8 cellular contexts compared by ENCODE assay signal in the genomic region with DNA sequence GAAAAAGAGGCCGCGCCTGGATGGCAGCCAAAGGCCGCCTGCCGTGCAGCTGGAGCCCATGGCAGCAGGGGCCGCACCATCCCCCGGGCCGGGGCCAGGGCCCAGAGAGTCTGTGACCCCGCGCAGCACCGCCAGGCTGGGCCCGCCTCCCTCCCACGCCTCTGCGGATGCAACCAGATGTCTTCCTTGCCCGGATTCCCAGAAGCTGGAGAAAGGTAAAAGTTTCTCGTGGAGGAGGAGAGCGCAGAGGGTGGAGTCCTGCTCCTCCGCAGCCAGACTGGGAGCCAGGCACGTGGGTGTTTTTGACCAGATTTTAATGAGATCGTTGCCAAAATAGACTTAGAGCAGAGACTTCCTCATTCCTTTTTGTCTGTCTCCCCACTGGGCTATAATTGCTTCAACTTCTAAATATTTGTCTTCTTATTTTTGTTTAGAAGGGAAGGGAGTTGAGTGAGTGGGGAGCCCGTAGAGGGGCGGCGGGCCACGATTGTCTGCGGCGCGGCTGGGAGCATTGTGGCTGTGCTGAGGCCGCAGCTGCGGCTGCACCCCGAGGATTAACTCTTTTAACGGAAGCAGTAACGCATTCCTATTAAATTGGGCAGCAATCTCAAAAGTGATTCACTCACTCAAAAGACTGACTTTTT. TPM values are rescaled to one million over a fixed set of nuclear protein-coding genes. Genes with fewer than 3 reads are reported as not detected.
A peak's percentile ranks its signal among the peaks of the same experiment; 100 is the strongest.
DNase-seq lines count a peak whose midpoint lies in the region; ATAC-seq and TF ChIP-seq lines count a peak whose summit lies in the region.

No MANE protein-coding gene starts in this region.

- no peaks in the 10 kb centered on the region for H3K27me3 Mint-ChIP-seq in CD4-positive, alpha-beta memory T cell

- ATAC-seq in DND-41 (ENCODE audit: insufficient read depth, low read depth) (no peak), HG02981 (IDR thresholded peaks at IDR 0.05; ENCODE audit: unreplicated experiment) (no peak), GM19397 (IDR thresholded peaks at IDR 0.05; ENCODE audit: unreplicated experiment) (no peak), HG02840 (IDR thresholded peaks at IDR 0.05; ENCODE audit: low FRiP score, unreplicated experiment) (no peak)

- peaks cover 22 to 48% of the 10 kb centered on the region in 2 donors for H3K36me3 Mint-ChIP-seq in CD4-positive, alpha-beta memory T cell

- H3K4me3 ChIP-seq in DND-41 (ENCODE audit: low read depth in 1 of 2, low read length in 2 of 2) = no peak overlapping the region
- H3K4me3 ChIP-seq in Peyer's patch = peak overlapping the region in 1 of 4 donors; percentile 4
- H3K4me3 ChIP-seq in fibroblast of pulmonary artery (replicated peaks; ENCODE audit: low read depth, low read length) = peak overlapping the region; percentile 41
- H3K4me3 ChIP-seq in osteoblast (ENCODE audit: insufficient read depth, low read length) = peak overlapping the region; percentile 64
- no peak overlapping the region for H3K4me3 ChIP-seq in CD4-positive, alpha-beta memory T cell (ENCODE audit: low read length in 2 of 2)

- H3K27ac ChIP-seq in DND-41 (ENCODE audit: low read length) = no peak overlapping the region
- H3K27ac ChIP-seq in Peyer's patch = peak overlapping the region in 3 of 4 donors; percentile 12 to 50 (median 49)
- peak overlapping the region; percentile 85 for H3K27ac ChIP-seq in osteoblast (ENCODE audit: low read depth, low read length)
- no peak overlapping the region for H3K27ac ChIP-seq in CD4-positive, alpha-beta memory T cell (ENCODE audit: low read depth, low read length)

- H3K27me3 ChIP-seq in DND-41 (ENCODE audit: insufficient read depth, low read length, poor library complexity) (no peaks in the 10 kb centered on the region), Peyer's patch (no peaks in the 10 kb centered on the region), osteoblast (ENCODE audit: insufficient read depth, low read length) (no peaks in the 10 kb centered on the region)
- no peaks in the 10 kb centered on the region for H3K27me3 ChIP-seq in CD4-positive, alpha-beta memory T cell (ENCODE audit: insufficient read depth, low read length)

- intact Hi-C loops in CD4-positive, alpha-beta memory T cell (cut with micrococcal nuclease) = no loop called here

- H4K20me1 ChIP-seq in DND-41 (ENCODE audit: insufficient read depth, low read length) (peaks cover 3% of the 10 kb centered on the region), osteoblast (ENCODE audit: insufficient read depth, low read length) (no peaks in the 10 kb centered on the region)

- H3K79me2 ChIP-seq in DND-41 (ENCODE audit: insufficient read depth, low read length) (peaks cover 33% of the 10 kb centered on the region), osteoblast (ENCODE audit: insufficient read depth, low read length) (peaks cover 29% of the 10 kb centered on the region)

- no peak overlapping the region for H3K4me2 ChIP-seq in DND-41 (ENCODE audit: insufficient read depth, low read length)
- peak overlapping the region; percentile 81 for H3K4me2 ChIP-seq in osteoblast (ENCODE audit: insufficient read depth, low read length)

- no peak overlapping the region for H3K4me3 Mint-ChIP-seq in CD4-positive, alpha-beta memory T cell

- CTCF ChIA-PET in CD4-positive, alpha-beta memory T cell (lab: Charles Lee; ENCODE audit: partially characterized antibody) = no interaction called here

- H3K9me3 ChIP-seq in DND-41 (ENCODE audit: insufficient read depth, low read length, severe bottlenecking) = no peaks in the 10 kb centered on the region
- no peaks in the 10 kb centered on the region for H3K9me3 ChIP-seq in Peyer's patch
- no peaks in the 10 kb centered on the region for H3K9me3 ChIP-seq in osteoblast (ENCODE audit: low read depth, low read length)
- no peaks in the 10 kb centered on the region for H3K9me3 ChIP-seq in CD4-positive, alpha-beta memory T cell (ENCODE audit: control insufficient read depth in 1 of 2, low read length in 2 of 2)

- no peak for TF ChIP-seq POLR2A in Peyer's patch (IDR thresholded peaks at IDR 0.05)

- H2AFZ ChIP-seq in DND-41 (ENCODE audit: low read depth, low read length) = no peak overlapping the region
- peak overlapping the region; percentile 56 for H2AFZ ChIP-seq in osteoblast (ENCODE audit: low read length)

- POLR2A ChIA-PET in CD4-positive, alpha-beta memory T cell (lab: Charles Lee; ENCODE audit: partially characterized antibody) = interaction anchor here (1.4 kb wide), 1 partner anchor 92 kb away, joined by 4 read pairs; a partner anchor contains a TSS

- peaks cover 97% of the 10 kb centered on the region for H3K36me3 ChIP-seq in DND-41 (ENCODE audit: insufficient read depth, low read length)
- peaks cover 0 to 62% (median 0%) of the 10 kb centered on the region in 3 donors for H3K36me3 ChIP-seq in Peyer's patch
- peaks cover 53% of the 10 kb centered on the region for H3K36me3 ChIP-seq in osteoblast (ENCODE audit: insufficient read depth, low read length)
- peaks cover 10% of the 10 kb centered on the region for H3K36me3 ChIP-seq in CD4-positive, alpha-beta memory T cell (ENCODE audit: insufficient read depth, low read length)

- DNase-seq in DND-41 = no peak
- peak in 1 of 3 donors; percentile 56 for DNase-seq in Peyer's patch
- peak; percentile 89 for DNase-seq in fibroblast of pulmonary artery (ENCODE audit: low read depth)
- peak; percentile 98 for DNase-seq in osteoblast (ENCODE audit: insufficient read length, low spot score, missing footprints)
- no peak for DNase-seq in CD4-positive, alpha-beta memory T cell

- H3K4me1 Mint-ChIP-seq in CD4-positive, alpha-beta memory T cell = peaks cover 9 to 38% (median 21%) of the 10 kb centered on the region in 4 donors

- no peak overlapping the region for H3K27ac Mint-ChIP-seq in CD4-positive, alpha-beta memory T cell

- no peak for TF ChIP-seq CTCF in DND-41 (IDR thresholded peaks at IDR 0.05; ENCODE audit: borderline replicate concordance, extremely low read depth, low read length, poor library complexity, severe bottlenecking)
- TF ChIP-seq CTCF in Peyer's patch (IDR thresholded peaks at IDR 0.05) = no peak
- no peak for TF ChIP-seq CTCF in fibroblast of pulmonary artery (IDR thresholded peaks at IDR 0.05; ENCODE audit: low read length, missing control alignments)
- no peak for TF ChIP-seq CTCF in osteoblast (IDR thresholded peaks at IDR 0.05; ENCODE audit: extremely low read depth, low read depth, low read length)

- H3K4me1 ChIP-seq in DND-41 (ENCODE audit: insufficient read depth, low read length) (peaks cover 23% of the 10 kb centered on the region), Peyer's patch (peaks cover 0 to 19% (median 0%) of the 10 kb centered on the region in 4 donors), osteoblast (ENCODE audit: insufficient read depth, low read length) (peaks cover 29% of the 10 kb centered on the region)
- peaks cover 15% of the 10 kb centered on the region for H3K4me1 ChIP-seq in CD4-positive, alpha-beta memory T cell (ENCODE audit: insufficient read depth, low read length)

- H3K9me3 Mint-ChIP-seq in CD4-positive, alpha-beta memory T cell = no peaks in the 10 kb centered on the region

- H3K9ac ChIP-seq in DND-41 (ENCODE audit: low read depth, low read length) = 0 out of 2 replicates have a peak overlapping the region, but pooled peaks have one; percentile 10

RNA-seq across cellular contexts. Expression of a gene that starts 22.8 kb away (rescaled TPM):
- total RNA-seq in Peyer's patch (100 to 1,000 TPM in 3 of 4 donors, 10 to 100 TPM in 1; 99.9 to 165 (median 156) TPM), osteoblast (40.4 and 46.0 TPM in 2 replicates)
- 10 to 100 TPM; 68.6 to 73.5 TPM for total RNA-seq in CD4-positive, alpha-beta memory T cell
- polyA plus RNA-seq in CD4-positive, alpha-beta memory T cell = 100 to 1,000 TPM; 180 to 193 TPM

RNA-seq across cellular contexts. Expression of a gene that starts 40.4 kb away (rescaled TPM):
- total RNA-seq in Peyer's patch = 1 to 10 TPM in 2 of 4 donors, not detected in 2; 2.5 to 3.1 TPM
- total RNA-seq in osteoblast = 25.0 and 29.2 TPM in 2 replicates
- 10 to 100 TPM; 15.9 to 16.2 TPM for total RNA-seq in CD4-positive, alpha-beta memory T cell
- polyA plus RNA-seq in CD4-positive, alpha-beta memory T cell = 10 to 100 TPM; 19.3 to 20.3 TPM

RNA-seq across cellular contexts. Expression of a gene that starts 46.4 kb away (rescaled TPM):
- total RNA-seq in Peyer's patch (10 to 100 TPM; 37.5 to 90.9 (median 58.2) TPM), osteoblast (40.9 and 44.5 TPM in 2 replicates)
- total RNA-seq in CD4-positive, alpha-beta memory T cell = 100 to 1,000 TPM; 143 to 152 TPM
- polyA plus RNA-seq in CD4-positive, alpha-beta memory T cell = 1 to 10 TPM; 2.5 to 9.1 TPM

Comparison
In these comparisons a context has a peak if more than half of its experiments do, and no peak if none do; other contexts are left out.
1. DNase-seq: peak in fibroblast of pulmonary artery (single experiment) and osteoblast (single experiment); none in DND-41 (single experiment) and CD4-positive, alpha-beta memory T cell (0 of 5).
2. H3K27ac ChIP-seq: peak in Peyer's patch (3 of 4) and osteoblast (single experiment); none in DND-41 (single experiment) and CD4-positive, alpha-beta memory T cell (single experiment).
3. H3K4me3 ChIP-seq: peak in fibroblast of pulmonary artery (single experiment) and osteoblast (single experiment); none in DND-41 (0 of 2) and CD4-positive, alpha-beta memory T cell (0 of 2).